ENCODE assay signal across 9 cellular contexts in genomic region chr5:115419794-115420585, GRCh38.
DNase-seq lines count a peak whose midpoint lies in the region; ATAC-seq and TF ChIP-seq lines count a peak whose summit lies in the region.
"Had no signal": no experiment of that assay in that cellular context is flagged by ENCODE, and none has a peak within 500 bp of the region (broad histone marks: within the 10 kb centered on the region; RNA-seq: fewer than 3 reads in every experiment).

No MANE protein-coding gene starts in this region.

- peaks cover 10% of the 10 kb centered on the region for H3K4me1 ChIP-seq in smooth muscle cell (ENCODE audit: low read depth)

- H2AFZ ChIP-seq in smooth muscle cell (ENCODE audit: low read depth), result no peak overlapping the region

- DNase-seq in HK-2 (ENCODE audit: unreplicated experiment) (peak; percentile 26), SK-MEL-5 (ENCODE audit: low read depth, low spot score) (peak; percentile 50), fibroblast of villous mesenchyme (ENCODE audit: low read depth) (peak; percentile 87), smooth muscle cell (lab: John Stamatoyannopoulos, UW; ENCODE audit: unreplicated experiment) (no peak)
- no peak for DNase-seq in activated CD4-positive, alpha-beta T cell treated with anti-CD3 and anti-CD28 coated beads, Interleukin-2, amount 50 U/mL, for 4 hours
- DNase-seq: effector CD8-positive, alpha-beta T cell; NCI-H2227 treated with DMSO at 0.1 percent for 48 hours had no signal

- no peak for ATAC-seq in HG02763 (IDR thresholded peaks at IDR 0.05; ENCODE audit: unreplicated experiment)
- no peak for ATAC-seq in GM18517 (IDR thresholded peaks at IDR 0.05; ENCODE audit: unreplicated experiment)

- no peak overlapping the region for H3K9ac ChIP-seq in smooth muscle cell (ENCODE audit: low read depth)

- in situ Hi-C loops in SK-MEL-5 (cut with HindIII; ENCODE audit: low pct_unique_long_range_greater_than_20kb, low sequenced_read_pairs), result no loop called here

- WGBS in smooth muscle cell (ENCODE audit: low lambda C conversion rate), result 82% methylated on average over 1 of the region's 1 CpG

- no peaks in the 10 kb centered on the region for H4K20me1 ChIP-seq in smooth muscle cell (ENCODE audit: low read depth)

- peak overlapping the region; percentile 28 for H3K4me2 ChIP-seq in smooth muscle cell

- H3K4me3 ChIP-seq in fibroblast of villous mesenchyme (ENCODE audit: low read depth, low read length) (no peak overlapping the region), smooth muscle cell (no peak overlapping the region)

- TF ChIP-seq CTCF in fibroblast of villous mesenchyme (IDR thresholded peaks at IDR 0.05; ENCODE audit: insufficient read depth, low read depth, low read length), result no peak
- TF ChIP-seq CTCF in smooth muscle cell (IDR thresholded peaks at IDR 0.05; ENCODE audit: borderline replicate concordance, insufficient read depth, poor library complexity, severe bottlenecking), result no peak

- no peaks in the 10 kb centered on the region for H3K79me2 ChIP-seq in smooth muscle cell (ENCODE audit: low read depth)

- no peaks in the 10 kb centered on the region for H3K36me3 ChIP-seq in smooth muscle cell (ENCODE audit: low read depth)

- no peaks in the 10 kb centered on the region for H3K27me3 ChIP-seq in smooth muscle cell (ENCODE audit: low read depth)

- H3K27ac ChIP-seq in smooth muscle cell (ENCODE audit: low read depth), result peak overlapping the region; percentile 59

- no peaks in the 10 kb centered on the region for H3F3A ChIP-seq in smooth muscle cell (ENCODE audit: low read depth)

- H3K9me3 ChIP-seq in smooth muscle cell (replicated peaks; ENCODE audit: low read depth), result no peaks in the 10 kb centered on the region

Comparison
In these comparisons a context has a peak if more than half of its experiments do, and no peak if none do; other contexts are left out.
1. DNase-seq: peak in HK-2 (single experiment), SK-MEL-5 (single experiment) and fibroblast of villous mesenchyme (single experiment); none in smooth muscle cell (single experiment) and activated CD4-positive, alpha-beta T cell treated with anti-CD3 and anti-CD28 coated beads, Interleukin-2, amount 50 U/mL, for 4 hours (0 of 2).